In genomic region chr22:26902401-26903029, GRCh38 we compare ENCODE assay signal across 14 cellular contexts.
A peak's percentile ranks its signal among the peaks of the same experiment; 100 is the strongest.
DNase-seq lines count a peak whose midpoint lies in the region; ATAC-seq and TF ChIP-seq lines count a peak whose summit lies in the region.
"Had no signal": no experiment of that assay in that cellular context is flagged by ENCODE, and none has a peak within 500 bp of the region (broad histone marks: within the 10 kb centered on the region; RNA-seq: fewer than 3 reads in every experiment).

No MANE protein-coding gene starts in this region.

- H3K9me3 ChIP-seq in SJCRH30 (replicated peaks) (no peaks in the 10 kb centered on the region), hepatocyte (ENCODE audit: low read depth) (no peaks in the 10 kb centered on the region), adrenal gland (replicated peaks in 1 of 3) (no peaks in the 10 kb centered on the region)
- H3K9me3 ChIP-seq: right lobe of liver had no signal

- no peaks in the 10 kb centered on the region for H3K36me3 Mint-ChIP-seq in activated CD4-positive, alpha-beta T cell treated with anti-CD3 and anti-CD28 coated beads for 36 hours (ENCODE audit: low read depth)
- H3K36me3 Mint-ChIP-seq in progenitor cell of endocrine pancreas (ENCODE audit: insufficient read depth) = no peaks in the 10 kb centered on the region

- no peaks in the 10 kb centered on the region for H3K36me3 ChIP-seq in SJCRH30
- no peaks in the 10 kb centered on the region for H3K36me3 ChIP-seq in hepatocyte (replicated peaks; ENCODE audit: insufficient read depth, low read depth)
- H3K36me3 ChIP-seq in adrenal gland (replicated peaks in 1 of 2) = no peaks in the 10 kb centered on the region
- H3K36me3 ChIP-seq: right lobe of liver had no signal

- H3K27me3 ChIP-seq in SJCRH30 = no peaks in the 10 kb centered on the region
- peaks cover 44% of the 10 kb centered on the region for H3K27me3 ChIP-seq in hepatocyte
- H3K27me3 ChIP-seq in adrenal gland = no peaks in the 10 kb centered on the region

- peak overlapping the region; percentile 51 for H3K4me3 ChIP-seq in SJCRH30
- no peak overlapping the region for H3K4me3 ChIP-seq in hepatocyte
- no peak overlapping the region for H3K4me3 ChIP-seq in adrenal gland
- H3K4me3 ChIP-seq: right lobe of liver had no signal

- intact Hi-C loops in activated CD4-positive, alpha-beta T cell treated with anti-CD3 and anti-CD28 coated beads for 36 hours (cut with DNase I, micrococcal nuclease) = no loop called here
- intact Hi-C loops in adrenal gland (cut with DNase I) = no loop called here

- H3K27ac ChIP-seq in SJCRH30 = peak overlapping the region; percentile 52; the same call in 1 of the 2 replicates
- H3K27ac ChIP-seq in hepatocyte = no peak overlapping the region
- H3K27ac ChIP-seq in adrenal gland = no peak overlapping the region
- H3K27ac ChIP-seq: 22Rv1, right lobe of liver had no signal

- no peak overlapping the region for H3K27ac Mint-ChIP-seq in activated CD4-positive, alpha-beta T cell treated with anti-CD3 and anti-CD28 coated beads for 36 hours
- H3K27ac Mint-ChIP-seq in progenitor cell of endocrine pancreas = no peak overlapping the region

- TF ChIP-seq POLR2A in adrenal gland (IDR thresholded peaks at IDR 0.05) = no peak

- H3K79me2 ChIP-seq in hepatocyte = no peaks in the 10 kb centered on the region

- no peak for DNase-seq in activated CD4-positive, alpha-beta T cell treated with anti-CD3 and anti-CD28 coated beads for 36 hours
- no peak for DNase-seq in activated CD4-positive, alpha-beta T cell treated with anti-CD3 and anti-CD28 coated beads for 1 hour
- DNase-seq in SJCRH30 = peak in 1 of 2 experiments; percentile 40
- DNase-seq in hepatocyte (ENCODE audit: low spot score) = no peak
- DNase-seq in progenitor cell of endocrine pancreas (ENCODE audit: low spot score, unreplicated experiment) = no peak
- DNase-seq in adrenal gland = no peak
- no peak for DNase-seq in effector CD4-positive, alpha-beta T cell
- DNase-seq: KG1, NCI-H187, right lobe of liver had no signal

- H2AFZ ChIP-seq in hepatocyte = peak overlapping the region; percentile 12

- H3K4me2 ChIP-seq in hepatocyte = peak overlapping the region; percentile 77

- H4K20me1 ChIP-seq in hepatocyte (ENCODE audit: insufficient read depth, poor library complexity, severe bottlenecking) = no peaks in the 10 kb centered on the region

- WGBS in hepatocyte (ENCODE audit: low lambda C conversion rate, missing lambda C conversion rate) = 12% methylated on average over 6 of the region's 7 CpGs
- 53 to 63% (median 58%) methylated on average over 6 to 7 of the region's 7 CpGs for WGBS in adrenal gland, 4 donors

- no peak for TF ChIP-seq CTCF in hepatocyte (IDR thresholded peaks at IDR 0.05; ENCODE audit: poor library complexity)
- TF ChIP-seq CTCF in progenitor cell of endocrine pancreas (IDR thresholded peaks at IDR 0.05; ENCODE audit: unreplicated experiment) = no peak
- TF ChIP-seq CTCF in adrenal gland (IDR thresholded peaks at IDR 0.05) = no peak

- peak overlapping the region; percentile 48 for H3K4me3 Mint-ChIP-seq in activated CD4-positive, alpha-beta T cell treated with anti-CD3 and anti-CD28 coated beads for 36 hours
- peak overlapping the region; percentile 48 for H3K4me3 Mint-ChIP-seq in progenitor cell of endocrine pancreas (ENCODE audit: low read depth)

- peaks cover 40% of the 10 kb centered on the region for H3K27me3 Mint-ChIP-seq in activated CD4-positive, alpha-beta T cell treated with anti-CD3 and anti-CD28 coated beads for 36 hours
- peaks cover 66% of the 10 kb centered on the region for H3K27me3 Mint-ChIP-seq in progenitor cell of endocrine pancreas

- H3K4me1 Mint-ChIP-seq in activated CD4-positive, alpha-beta T cell treated with anti-CD3 and anti-CD28 coated beads for 36 hours = peaks cover 11% of the 10 kb centered on the region
- peaks cover 10% of the 10 kb centered on the region for H3K4me1 Mint-ChIP-seq in progenitor cell of endocrine pancreas (ENCODE audit: low read depth)

- H3K4me1 ChIP-seq in SJCRH30 (peaks cover 9% of the 10 kb centered on the region; the same call in 1 of the 2 replicates), hepatocyte (ENCODE audit: insufficient read depth) (peaks cover 10% of the 10 kb centered on the region), adrenal gland (replicated peaks in 1 of 2) (no peaks in the 10 kb centered on the region)
- H3K4me1 ChIP-seq: right lobe of liver had no signal

- no peaks in the 10 kb centered on the region for H3K9me3 Mint-ChIP-seq in activated CD4-positive, alpha-beta T cell treated with anti-CD3 and anti-CD28 coated beads for 36 hours (ENCODE audit: low read depth)
- peaks cover 2% of the 10 kb centered on the region for H3K9me3 Mint-ChIP-seq in progenitor cell of endocrine pancreas (ENCODE audit: low read depth)

- ATAC-seq in activated CD4-positive, alpha-beta T cell treated with anti-CD3 and anti-CD28 coated beads for 36 hours = no peak
- ATAC-seq in GM18870 (IDR thresholded peaks at IDR 0.05; ENCODE audit: unreplicated experiment) = no peak
- ATAC-seq: esophagus mucosa, right lobe of liver, SK-N-SH treated with all-trans-retinoic acid at 6 μM for 48 hours had no signal

- no peaks in the 10 kb centered on the region for H3K9me2 ChIP-seq in hepatocyte (replicated peaks; ENCODE audit: insufficient read depth)

- CTCF ChIA-PET in activated CD4-positive, alpha-beta T cell treated with anti-CD3 and anti-CD28 coated beads for 36 hours (lab: Charles Lee) = no interaction called here

- POLR2A ChIA-PET in activated CD4-positive, alpha-beta T cell treated with anti-CD3 and anti-CD28 coated beads for 36 hours (lab: Charles Lee) = no interaction called here
